ENCODE assay signal across 12 cellular contexts in the genomic region with DNA sequence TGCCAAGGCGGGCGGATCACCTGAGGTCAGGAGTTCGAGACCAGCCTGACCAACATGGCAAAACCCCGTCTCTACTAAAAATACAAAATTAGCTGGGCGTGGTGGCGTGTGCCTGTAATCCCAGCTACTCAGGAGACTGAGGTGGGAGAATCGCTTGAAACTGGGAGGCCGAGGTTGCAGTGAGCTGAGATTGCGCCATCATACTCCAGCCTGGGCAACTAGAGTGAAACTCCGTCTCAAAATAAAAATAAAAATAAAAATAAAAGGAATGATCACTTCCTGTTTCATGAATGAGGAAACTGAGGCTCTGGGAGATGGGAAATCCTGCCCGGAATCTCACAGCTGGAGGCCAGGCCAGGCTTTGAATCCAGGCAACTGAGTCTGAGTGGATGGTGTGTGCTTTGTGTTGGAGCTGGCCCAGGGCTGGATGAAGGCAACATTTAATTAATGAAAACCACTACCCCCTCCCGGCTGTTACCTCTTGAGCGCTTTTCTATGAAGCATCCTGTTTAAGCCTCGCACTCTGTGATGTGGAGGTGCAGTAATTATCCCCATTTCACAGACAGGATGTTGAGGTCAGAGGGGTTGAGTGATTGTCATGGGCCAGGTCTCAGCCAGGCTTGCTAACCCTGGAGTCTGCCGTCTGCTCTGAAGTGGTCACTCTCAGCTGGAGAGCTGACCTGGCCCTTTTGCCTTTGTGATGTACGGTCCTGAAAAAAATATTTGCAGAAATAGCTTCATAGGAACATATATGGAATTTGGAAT. TPM values are rescaled to one million over a fixed set of nuclear protein-coding genes. Genes with fewer than 3 reads are reported as not detected.
DNase-seq lines count a peak whose midpoint lies in the region; ATAC-seq and TF ChIP-seq lines count a peak whose summit lies in the region.
"Had no signal": no experiment of that assay in that cellular context is flagged by ENCODE, and none has a peak within 500 bp of the region (broad histone marks: within the 10 kb centered on the region; RNA-seq: fewer than 3 reads in every experiment).

No MANE protein-coding gene starts in this region.

- no peak overlapping the region for H2AFZ ChIP-seq in OCI-LY7 (ENCODE audit: low read length)

- no peaks in the 10 kb centered on the region for H4K20me1 ChIP-seq in OCI-LY7 (ENCODE audit: insufficient read depth, low read length)

- H3K4me1 ChIP-seq in OCI-LY7 (ENCODE audit: insufficient read depth, low read length, poor library complexity, severe bottlenecking) (no peaks in the 10 kb centered on the region), lower lobe of right lung (peaks cover 68% of the 10 kb centered on the region)

- no peaks in the 10 kb centered on the region for H3K79me2 ChIP-seq in OCI-LY7 (ENCODE audit: insufficient read depth, low read depth, low read length)

- no peaks in the 10 kb centered on the region for H3K9me3 ChIP-seq in OCI-LY7 (ENCODE audit: low read length)
- H3K9me3 ChIP-seq in lower lobe of right lung: no peaks in the 10 kb centered on the region

- TF ChIP-seq CTCF in OCI-LY7 (conservative IDR thresholded peaks at IDR 0.05; ENCODE audit: low read length) (no peak), lower lobe of right lung (IDR thresholded peaks at IDR 0.05) (no peak)

- H3K36me3 ChIP-seq in OCI-LY7 (ENCODE audit: insufficient read depth, low read length) (no peaks in the 10 kb centered on the region), lower lobe of right lung (no peaks in the 10 kb centered on the region)

- peak; percentile 74 for ATAC-seq in activated naive CD8-positive, alpha-beta T cell treated with anti-CD3 and anti-CD28 coated beads, Interleukin-2, amount 50 U/mL, for 24 hours
- ATAC-seq in stimulated activated naive B cell treated with anti-CD40 and anti-IgM and Interleukin-4, amounts not matched to agents 10 μg/mL and 1 μg/mL and 100 μg/mL, for 72 hours (replicated peaks): peak; percentile 38 to 51
- no peak for ATAC-seq in lower lobe of right lung
- ATAC-seq: esophagus mucosa had no signal

- no peaks in the 10 kb centered on the region for H3K27me3 Mint-ChIP-seq in activated naive CD8-positive, alpha-beta T cell treated with anti-CD3 and anti-CD28 coated beads, Interleukin-2, amount 50 U/mL, for 24 hours
- H3K27me3 Mint-ChIP-seq in stimulated activated naive B cell treated with anti-CD40 and anti-IgM and Interleukin-4, amounts not matched to agents 10 μg/mL and 1 μg/mL and 100 μg/mL, for 72 hours: no peaks in the 10 kb centered on the region

- POLR2A ChIA-PET in OCI-LY7 (lab: Charles Lee): no interaction called here

- H3K9me3 Mint-ChIP-seq in activated naive CD8-positive, alpha-beta T cell treated with anti-CD3 and anti-CD28 coated beads, Interleukin-2, amount 50 U/mL, for 24 hours: no peaks in the 10 kb centered on the region
- H3K9me3 Mint-ChIP-seq in stimulated activated naive B cell treated with anti-CD40 and anti-IgM and Interleukin-4, amounts not matched to agents 10 μg/mL and 1 μg/mL and 100 μg/mL, for 72 hours: no peaks in the 10 kb centered on the region

- no peak overlapping the region for H3K4me3 Mint-ChIP-seq in activated naive CD8-positive, alpha-beta T cell treated with anti-CD3 and anti-CD28 coated beads, Interleukin-2, amount 50 U/mL, for 24 hours
- H3K4me3 Mint-ChIP-seq in stimulated activated naive B cell treated with anti-CD40 and anti-IgM and Interleukin-4, amounts not matched to agents 10 μg/mL and 1 μg/mL and 100 μg/mL, for 72 hours: no peak overlapping the region

- DNase-seq in activated gamma-delta T cell treated with Interleukin-2 at 50 U/mL for 16 hours (peak; percentile 16), activated gamma-delta T cell (lab: John Stamatoyannopoulos, UW) (no peak), OCI-LY7 (ENCODE audit: low spot score) (peak; percentile 20), NCI-H82 (lab: John Stamatoyannopoulos, UW) (no peak), anterior cingulate cortex (lab: John Stamatoyannopoulos, UW) (no peak), lower lobe of right lung (no peak)
- DNase-seq in activated naive CD8-positive, alpha-beta T cell treated with anti-CD3 and anti-CD28 coated beads, Interleukin-2, amount 50 U/mL, for 24 hours: no peak
- no peak for DNase-seq in stimulated activated naive B cell treated with anti-CD40 and anti-IgM and Interleukin-4, amounts not matched to agents 10 μg/mL and 1 μg/mL and 100 μg/mL, for 72 hours
- DNase-seq: cerebellar nuclear complex, GDM1, NCI-H1436 had no signal

- intact Hi-C loops in OCI-LY7 (cut with micrococcal nuclease; ENCODE audit: unreplicated experiment) (no loop called here), lower lobe of right lung (cut with DNase I) (no loop called here)

- CTCF ChIA-PET in OCI-LY7 (lab: Charles Lee; ENCODE audit: unreplicated experiment): no interaction called here

- no peaks in the 10 kb centered on the region for H3K36me3 Mint-ChIP-seq in activated naive CD8-positive, alpha-beta T cell treated with anti-CD3 and anti-CD28 coated beads, Interleukin-2, amount 50 U/mL, for 24 hours (ENCODE audit: low read depth)
- no peaks in the 10 kb centered on the region for H3K36me3 Mint-ChIP-seq in stimulated activated naive B cell treated with anti-CD40 and anti-IgM and Interleukin-4, amounts not matched to agents 10 μg/mL and 1 μg/mL and 100 μg/mL, for 72 hours

- no peaks in the 10 kb centered on the region for H3K27me3 ChIP-seq in lower lobe of right lung (ENCODE audit: low read depth)

- H3K9me2 ChIP-seq in OCI-LY7 (ENCODE audit: insufficient read depth, low read length): no peaks in the 10 kb centered on the region

- no peak overlapping the region for H3K27ac Mint-ChIP-seq in activated naive CD8-positive, alpha-beta T cell treated with anti-CD3 and anti-CD28 coated beads, Interleukin-2, amount 50 U/mL, for 24 hours
- no peak overlapping the region for H3K27ac Mint-ChIP-seq in stimulated activated naive B cell treated with anti-CD40 and anti-IgM and Interleukin-4, amounts not matched to agents 10 μg/mL and 1 μg/mL and 100 μg/mL, for 72 hours

- H3K27ac ChIP-seq in OCI-LY7 (ENCODE audit: low read depth, low read length, poor library complexity, severe bottlenecking) (no peak overlapping the region), lower lobe of right lung (no peak overlapping the region)

- H3K4me3 ChIP-seq in OCI-LY7 (ENCODE audit: low read depth, low read length, poor library complexity, severe bottlenecking) (no peak overlapping the region), lower lobe of right lung (no peak overlapping the region)

- BruUV-seq in OCI-LY7 (replicated peaks; lab: Mats Ljungman, UMichigan): no TSS peak

- no peak overlapping the region for H3K4me2 ChIP-seq in OCI-LY7 (ENCODE audit: low read length)

- H3K4me1 Mint-ChIP-seq in activated naive CD8-positive, alpha-beta T cell treated with anti-CD3 and anti-CD28 coated beads, Interleukin-2, amount 50 U/mL, for 24 hours: peaks cover 44% of the 10 kb centered on the region
- peaks cover 16 to 18% of the 10 kb centered on the region in 2 donors for H3K4me1 Mint-ChIP-seq in stimulated activated naive B cell treated with anti-CD40 and anti-IgM and Interleukin-4, amounts not matched to agents 10 μg/mL and 1 μg/mL and 100 μg/mL, for 72 hours

RNA-seq across cellular contexts. Expression of gene LRP5, which starts 27.8 kb away (rescaled TPM):
- total RNA-seq in OCI-LY7 (2014; rRNA removed; shearing (Covaris generic)): 0.59 and 0.60 TPM in 2 replicates
- 0.26 TPM in 1 of 2 replicates, not detected in the other for total RNA-seq in OCI-LY7 (2022)
- total RNA-seq in lower lobe of right lung: 66.1 TPM

Comparison
In these comparisons a context has a peak if more than half of its experiments do, and no peak if none do; other contexts are left out.
1. DNase-seq: peak in activated gamma-delta T cell treated with Interleukin-2 at 50 U/mL for 16 hours (single experiment) and OCI-LY7 (single experiment); none in activated gamma-delta T cell (single experiment), activated naive CD8-positive, alpha-beta T cell treated with anti-CD3 and anti-CD28 coated beads, Interleukin-2, amount 50 U/mL, for 24 hours (single experiment), stimulated activated naive B cell treated with anti-CD40 and anti-IgM and Interleukin-4, amounts not matched to agents 10 μg/mL and 1 μg/mL and 100 μg/mL, for 72 hours (single experiment), NCI-H82 (single experiment), anterior cingulate cortex (0 of 58) and lower lobe of right lung (single experiment).
2. ATAC-seq: peak in activated naive CD8-positive, alpha-beta T cell treated with anti-CD3 and anti-CD28 coated beads, Interleukin-2, amount 50 U/mL, for 24 hours (single experiment) and stimulated activated naive B cell treated with anti-CD40 and anti-IgM and Interleukin-4, amounts not matched to agents 10 μg/mL and 1 μg/mL and 100 μg/mL, for 72 hours (2 of 2); none in lower lobe of right lung (0 of 2).
3. RNA of gene LRP5, which starts 27.8 kb away (total RNA-seq): 66.1 TPM in lower lobe of right lung (single experiment); 0.26 to 0.60 TPM in OCI-LY7; every median in the first group is over 10 times any median in the second.